Comparison of ENCODE assay signal across 9 cellular contexts in the genomic region with DNA sequence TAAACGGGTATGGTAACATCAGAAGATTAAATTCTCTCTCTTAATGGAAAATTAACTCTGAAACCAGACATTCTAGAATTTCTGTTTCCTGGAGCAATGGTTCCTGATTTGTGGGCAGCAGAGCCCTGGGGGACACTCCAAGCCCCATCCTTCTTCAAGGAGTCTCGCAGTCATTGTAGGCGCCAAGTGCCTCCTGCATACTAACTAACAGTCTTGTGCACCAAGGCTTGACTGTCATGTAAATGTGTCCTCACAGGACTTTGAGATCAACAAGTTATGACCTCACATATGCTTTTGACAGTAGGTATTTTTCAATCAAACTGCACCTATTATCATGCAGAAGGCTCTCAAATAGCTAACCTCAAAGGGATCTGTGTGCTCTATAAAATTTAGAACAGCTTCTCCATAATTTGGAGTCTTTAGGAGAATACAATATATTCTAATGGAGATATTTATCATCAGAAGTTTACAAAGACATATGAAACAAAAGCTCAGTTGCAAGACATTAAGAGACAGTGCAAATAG.
"Had no signal": no experiment of that assay in that cellular context is flagged by ENCODE, and none has a peak within 500 bp of the region (broad histone marks: within the 10 kb centered on the region; RNA-seq: fewer than 3 reads in every experiment).

No MANE protein-coding gene starts in this region.

- ATAC-seq: GM23338, HCT116 had no signal

- DNase-seq: GM23248, GOT3, H7, H9, HCEC 1CT, HFFc6 had no signal

- H3K4me3 Mint-ChIP-seq: GM23338, H9, HFFc6 had no signal

- H3K27ac Mint-ChIP-seq: GM23338, H9, HFFc6 had no signal

- H3K9ac ChIP-seq: GM23248 had no signal

- H3K4me2 ChIP-seq: GM23338 had no signal

- H3K9me3 Mint-ChIP-seq: GM23338, HFFc6 had no signal

- FAIRE-seq: H54 had no signal

- H3K27ac ChIP-seq: GM23248 had no signal

- H3K4me3 ChIP-seq: GM23248, GM23338 had no signal

- H2AFZ ChIP-seq: GM23248, GM23338 had no signal
